Comparison of ENCODE assay signal across 15 cellular contexts in genomic region chr9:91141407-91141973, GRCh38.
"Had no signal": no experiment of that assay in that cellular context is flagged by ENCODE, and none has a peak within 500 bp of the region (broad histone marks: within the 10 kb centered on the region; RNA-seq: fewer than 3 reads in every experiment).

No MANE protein-coding gene starts in this region.

- H3K4me1 ChIP-seq: colonic mucosa, psoas muscle had no signal

- H3K36me3 ChIP-seq: colonic mucosa had no signal

- H3K9me3 ChIP-seq: colonic mucosa, psoas muscle had no signal

- H3K4me3 ChIP-seq: colonic mucosa, psoas muscle had no signal

- ATAC-seq: activated T-cell treated with anti-CD3 and anti-CD28 coated beads, Interleukin-2, amount 50 U/mL, for 72 hours; psoas muscle; sciatic nerve had no signal

- H3K27me3 ChIP-seq: colonic mucosa had no signal

- DNase-seq: activated B cell treated with CpG ODN at 0.5 μM for 24 hours; activated CD4-positive, alpha-beta T cell treated with anti-CD3 and anti-CD28 coated beads for 4 hours; activated T-cell treated with anti-CD3 and anti-CD28 coated beads, Interleukin-2, amount 50 U/mL, for 72 hours; amniotic stem cell; colonic mucosa; erythroblast; foreskin melanocyte; glutamatergic neuron; hypothalamus; islet precursor cell; psoas muscle; stimulated activated CD4-positive, alpha-beta T cell treated with anti-CD3 and anti-CD28 coated beads, Interleukin-4, amount 100 ng/mL, for 24 hours; stimulated activated naive CD4-positive, alpha-beta T cell; T-helper 9 cell had no signal

- H3K27ac ChIP-seq: colonic mucosa, psoas muscle had no signal
